26 cellular contexts compared by ENCODE assay signal in the genomic region with DNA sequence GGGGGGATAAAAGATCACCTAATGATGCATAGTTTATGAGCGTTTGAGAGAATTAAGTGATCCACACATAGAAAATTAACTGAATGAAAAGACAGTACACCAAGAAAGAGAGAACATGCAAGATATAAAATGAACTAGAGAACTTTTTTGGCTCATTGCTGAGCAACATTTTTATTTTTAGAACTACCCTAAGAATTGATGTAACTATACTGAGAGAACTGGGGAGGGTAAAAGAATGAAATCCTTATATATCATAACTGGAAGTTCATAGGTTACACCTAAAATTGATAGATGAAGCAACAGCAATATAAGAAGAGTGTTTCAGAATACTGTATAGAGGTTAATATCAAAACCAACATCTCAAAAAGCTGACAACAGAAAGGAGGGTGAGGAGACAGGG.
"Had no signal": no experiment of that assay in that cellular context is flagged by ENCODE, and none has a peak within 500 bp of the region (broad histone marks: within the 10 kb centered on the region; RNA-seq: fewer than 3 reads in every experiment).

No MANE protein-coding gene starts in this region.

- H3K27ac ChIP-seq: epithelial cell of prostate, foreskin keratinocyte, heart left ventricle, hepatocyte, psoas muscle, testis, tibial artery had no signal

- H3K4me3 ChIP-seq: gastroesophageal sphincter, heart left ventricle, hepatocyte, left lung, psoas muscle, sigmoid colon, testis, tibial artery, upper lobe of left lung had no signal

- H3K9me3 ChIP-seq: gastroesophageal sphincter, heart left ventricle, left lung, psoas muscle, sigmoid colon, testis, tibial artery, upper lobe of left lung had no signal

- H3K36me3 ChIP-seq: left lung, sigmoid colon, tibial artery had no signal

- H3K9me3 Mint-ChIP-seq: dendritic cell treated with granulocyte-macrophage colony-stimulating factor and Interleukin-4, amounts not matched to agents 40 ng/mL and 50 ng/mL, for 4 days; endodermal cell; natural killer cell; stimulated activated effector memory CD8-positive, alpha-beta T cell treated with anti-CD3 and anti-CD28 coated beads, Interleukin-12 subunit alpha, Interleukin-12 subunit beta, amount 100 ng/mL, for 72 hours had no signal

- H3K4me1 ChIP-seq: foreskin keratinocyte, testis had no signal

- DNase-seq: cerebellar nuclear complex; effector CD8-positive, alpha-beta T cell; endodermal cell; foreskin keratinocyte; heart left ventricle; kidney; left lung; mesendoderm; natural killer cell; occipital lobe; psoas muscle; right cardiac atrium; sigmoid colon; stimulated activated CD4-positive, alpha-beta T cell treated with anti-CD3 and anti-CD28 coated beads, Interleukin-2, amount 100 ng/mL, for 24 hours; stimulated activated CD4-positive, alpha-beta T cell treated with anti-CD3 and anti-CD28 coated beads, Interleukin-4, amount 100 ng/mL, for 24 hours; stimulated activated naive CD8-positive, alpha-beta T cell treated with anti-CD3 and anti-CD28 coated beads, Interleukin-15, Interleukin-2, amounts not matched to agents 100 U/mL and 50 U/mL, for 24 hours; substantia nigra; testis; tibial artery; upper lobe of left lung had no signal

- H3K27me3 Mint-ChIP-seq: dendritic cell treated with granulocyte-macrophage colony-stimulating factor and Interleukin-4, amounts not matched to agents 40 ng/mL and 50 ng/mL, for 4 days had no signal

- H3K4me3 Mint-ChIP-seq: dendritic cell treated with granulocyte-macrophage colony-stimulating factor and Interleukin-4, amounts not matched to agents 40 ng/mL and 50 ng/mL, for 4 days; endodermal cell; natural killer cell; stimulated activated effector memory CD8-positive, alpha-beta T cell treated with anti-CD3 and anti-CD28 coated beads, Interleukin-12 subunit alpha, Interleukin-12 subunit beta, amount 100 ng/mL, for 72 hours had no signal

- ATAC-seq: esophagus mucosa; foreskin keratinocyte; gastroesophageal sphincter; heart left ventricle; left lung; natural killer cell; right cardiac atrium; stimulated activated effector memory CD8-positive, alpha-beta T cell treated with anti-CD3 and anti-CD28 coated beads, Interleukin-12 subunit alpha, Interleukin-12 subunit beta, amount 100 ng/mL, for 72 hours; stimulated activated naive CD8-positive, alpha-beta T cell treated with anti-CD3 and anti-CD28 coated beads, Interleukin-15, Interleukin-2, amounts not matched to agents 100 U/mL and 50 U/mL, for 24 hours had no signal

- H3K27me3 ChIP-seq: foreskin keratinocyte, gastroesophageal sphincter, heart left ventricle, hepatocyte, left lung, sigmoid colon, testis, tibial artery, upper lobe of left lung had no signal

- H3K27ac Mint-ChIP-seq: dendritic cell treated with granulocyte-macrophage colony-stimulating factor and Interleukin-4, amounts not matched to agents 40 ng/mL and 50 ng/mL, for 4 days; endodermal cell; stimulated activated effector memory CD8-positive, alpha-beta T cell treated with anti-CD3 and anti-CD28 coated beads, Interleukin-12 subunit alpha, Interleukin-12 subunit beta, amount 100 ng/mL, for 72 hours had no signal

- H3K36me3 Mint-ChIP-seq: natural killer cell had no signal
